ENCODE assay signal across 21 cellular contexts in the genomic region with DNA sequence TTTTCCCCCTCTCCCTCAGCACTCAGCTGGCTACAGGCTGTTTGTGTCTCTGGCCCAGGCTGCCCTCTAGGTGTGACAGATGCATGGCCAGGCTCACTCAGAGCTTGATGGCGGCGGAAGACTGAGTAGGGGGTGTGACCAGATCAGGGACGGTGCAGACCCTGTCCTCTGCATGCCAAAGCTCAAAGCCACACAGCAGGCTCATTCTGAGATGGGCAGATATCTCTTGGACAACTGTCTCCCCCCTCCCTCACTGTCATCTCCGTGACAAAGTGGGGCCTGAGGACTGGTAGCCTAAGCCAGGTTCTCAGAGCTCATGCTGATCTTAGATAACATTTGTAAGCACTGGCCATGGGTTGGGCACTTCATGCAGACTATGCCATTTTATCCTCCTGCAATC.
DNase-seq lines count a peak whose midpoint lies in the region; ATAC-seq and TF ChIP-seq lines count a peak whose summit lies in the region.
"Had no signal": no experiment of that assay in that cellular context is flagged by ENCODE, and none has a peak within 500 bp of the region (broad histone marks: within the 10 kb centered on the region; RNA-seq: fewer than 3 reads in every experiment).

No MANE protein-coding gene starts in this region.

- no peak overlapping the region for H3K27ac Mint-ChIP-seq in H9
- H3K27ac Mint-ChIP-seq: CD8-positive, alpha-beta T cell; HFFc6 had no signal

- H3K9me3 Mint-ChIP-seq in H9: no peaks in the 10 kb centered on the region
- H3K9me3 Mint-ChIP-seq: CD8-positive, alpha-beta T cell; HFFc6 had no signal

- H3K14ac ChIP-seq in H9 (ENCODE audit: insufficient read depth, low read length): no peak overlapping the region

- peak; percentile 59 for TF ChIP-seq RAD21 in SK-N-SH (IDR thresholded peaks at IDR 0.05; ENCODE audit: low read length)

- peaks cover 18% of the 10 kb centered on the region for H3K27me3 Mint-ChIP-seq in H9 (ENCODE audit: low read depth)

- TF ChIP-seq CTCF in H9 (conservative IDR thresholded peaks at IDR 0.05) (peak; percentile 18; the same call in 1 of the 3 replicates), SK-N-SH (IDR thresholded peaks at IDR 0.05) (no peak), upper lobe of right lung (IDR thresholded peaks at IDR 0.05) (no peak)

- no CpG with 5 or more reads among the region's 4 CpGs for WGBS in H9 (ENCODE audit: extremely low coverage, insufficient read length, low lambda C conversion rate)
- WGBS in SK-N-SH (ENCODE audit: low lambda C conversion rate): 45% methylated on average over 4 of the region's 4 CpGs

- no peak overlapping the region for H4K8ac ChIP-seq in H9 (replicated peaks; ENCODE audit: insufficient read length, low read depth, low read length)

- no peaks in the 10 kb centered on the region for H3K23me2 ChIP-seq in H9 (ENCODE audit: insufficient read length, low read depth, low read length, poor library complexity, severe bottlenecking)

- no peak overlapping the region for H2BK12ac ChIP-seq in H9 (ENCODE audit: insufficient read length, low read depth, low read length)

- H3K4me3 Mint-ChIP-seq in H9: no peak overlapping the region
- H3K4me3 Mint-ChIP-seq: CD8-positive, alpha-beta T cell; HFFc6 had no signal

- H3K4me1 Mint-ChIP-seq in H9: peaks cover 14 to 19% of the 10 kb centered on the region in 2 experiments

- no peak overlapping the region for H3K23ac ChIP-seq in H9 (ENCODE audit: insufficient read length, low read depth, low read length)

- H3K9me2 ChIP-seq in SK-N-SH: no peaks in the 10 kb centered on the region

- CTCF ChIA-PET in SK-N-SH (lab: Yijun Ruan, JAX): interaction anchor here (0.6 to 1.9 kb wide), 28 partner anchors 8 to 251 kb away, joined by 3 to 28 read pairs (median 4); no protein-coding TSS in a partner anchor

- no peak overlapping the region for H3K4ac ChIP-seq in H9 (ENCODE audit: low read depth, low read length)

- H2BK20ac ChIP-seq in H9 (ENCODE audit: low read depth, low read length, poor library complexity, severe bottlenecking): no peak overlapping the region

- H2AFZ ChIP-seq in H9 (ENCODE audit: low read length) (no peak overlapping the region), SK-N-SH (ENCODE audit: low read depth) (no peak overlapping the region)

- ATAC-seq in upper lobe of right lung (no peak), HG03039 (IDR thresholded peaks at IDR 0.05; ENCODE audit: unreplicated experiment) (no peak)
- ATAC-seq: CD8-positive, alpha-beta T cell; Panc1 had no signal

- H2AK5ac ChIP-seq in H9 (ENCODE audit: insufficient read length, low read length): no peak overlapping the region

- DNase-seq in H9: peak; percentile 44
- peak; percentile 82 for DNase-seq in SK-N-SH
- DNase-seq in iPS-NIHi11 (ENCODE audit: low spot score): peak; percentile 47
- DNase-seq in upper lobe of right lung: peak; percentile 54
- no peak for DNase-seq in activated CD8-positive, alpha-beta memory T cell treated with anti-CD3 and anti-CD28 coated beads, Interleukin-2, amount 50 U/mL, for 4 hours
- no peak for DNase-seq in DMS79 treated with DMSO at 0.1 percent for 48 hours (lab: John Stamatoyannopoulos, UW)
- DNase-seq: ACHN; CD8-positive, alpha-beta T cell; HFFc6; IMR-90; MV-4-11; NCI-H1105 treated with DMSO at 0.1 percent for 48 hours; NCI-H1694 treated with DMSO at 0.1 percent for 48 hours; NCI-H2081 treated with DMSO at 0.1 percent for 48 hours; NCI-H2171 treated with DMSO at 0.1 percent for 48 hours; NCI-H524 treated with DMSO at 0.1 percent for 48 hours; NCI-H82 had no signal

- H3K79me2 ChIP-seq in H9 (ENCODE audit: insufficient read depth, low read length): no peaks in the 10 kb centered on the region
- H3K79me2 ChIP-seq in SK-N-SH (ENCODE audit: insufficient read depth): no peaks in the 10 kb centered on the region

- no peak overlapping the region for H2BK120ac ChIP-seq in H9 (ENCODE audit: low read depth, low read length, poor library complexity, severe bottlenecking)

- no peak overlapping the region for H3T11ph ChIP-seq in H9 (ENCODE audit: low read length)

- intact Hi-C loops in upper lobe of right lung (cut with DNase I): no loop called here

- H3K18ac ChIP-seq in H9 (ENCODE audit: insufficient read length, low read depth, low read length): no peak overlapping the region

- H4K20me1 ChIP-seq in H9 (ENCODE audit: control insufficient read depth, insufficient read depth, insufficient read length) (no peaks in the 10 kb centered on the region), SK-N-SH (ENCODE audit: insufficient read depth) (no peaks in the 10 kb centered on the region)
- H4K20me1 ChIP-seq: BLaER1 treated with 17β-estradiol and CSF1 and Interleukin-3, amounts not matched to agents 10 nM and 100 nM had no signal

- H3K27ac ChIP-seq in H9 (ENCODE audit: insufficient read length, low read depth, low read length) (no peak overlapping the region), SK-N-SH (ENCODE audit: low read depth in 2 of 2, low read length in 1 of 2) (peak overlapping the region in 1 of 2 experiments; percentile 79; a peak in 2 of 4 replicates), upper lobe of right lung (no peak overlapping the region)
- H3K27ac ChIP-seq: BLaER1 treated with 17β-estradiol and CSF1 and Interleukin-3, amounts not matched to agents 10 nM and 100 nM; KMS-11 had no signal

- H3K9ac ChIP-seq in H9 (ENCODE audit: extremely low read depth, insufficient read length, low read length) (no peak overlapping the region), SK-N-SH (no peak overlapping the region)
- H3K9ac ChIP-seq: BLaER1 treated with 17β-estradiol and CSF1 and Interleukin-3, amounts not matched to agents 10 nM and 100 nM; KMS-11 had no signal

- H3K36me3 Mint-ChIP-seq in H9 (ENCODE audit: insufficient read depth in 1 of 3, low read depth in 3 of 3): no peaks in the 10 kb centered on the region
- H3K36me3 Mint-ChIP-seq: CD8-positive, alpha-beta T cell had no signal

- H4K91ac ChIP-seq in H9 (ENCODE audit: insufficient read length, low read depth, low read length): no peak overlapping the region

- H3K4me3 ChIP-seq in SK-N-SH (ENCODE audit: low read depth in 2 of 2, low read length in 1 of 2) (no peak overlapping the region), upper lobe of right lung (no peak overlapping the region)
- H3K4me3 ChIP-seq: BLaER1 treated with 17β-estradiol and CSF1 and Interleukin-3, amounts not matched to agents 10 nM and 100 nM had no signal

- no peaks in the 10 kb centered on the region for H3K36me3 ChIP-seq in SK-N-SH (replicated peaks in 1 of 2; ENCODE audit: control insufficient read depth in 1 of 2, insufficient read depth in 2 of 2, low read length in 1 of 2)
- H3K36me3 ChIP-seq in upper lobe of right lung: no peaks in the 10 kb centered on the region
- H3K36me3 ChIP-seq: BLaER1 treated with 17β-estradiol and CSF1 and Interleukin-3, amounts not matched to agents 10 nM and 100 nM had no signal

- no peak overlapping the region for H2BK5ac ChIP-seq in H9 (ENCODE audit: insufficient read length, low read length)

- H3K4me1 ChIP-seq in H9 (ENCODE audit: insufficient read depth, low read length) (no peaks in the 10 kb centered on the region), SK-N-SH (ENCODE audit: control insufficient read depth in 1 of 2, insufficient read depth in 2 of 2, low read depth in 1 of 2, low read length in 1 of 2) (peaks cover 0 to 17% of the 10 kb centered on the region in 2 experiments; a peak in 2 of 4 replicates), upper lobe of right lung (no peaks in the 10 kb centered on the region)

- no peak overlapping the region for H2BK15ac ChIP-seq in H9 (ENCODE audit: low read depth, low read length)

- no peak overlapping the region for H3K4me2 ChIP-seq in H9 (ENCODE audit: insufficient read depth, insufficient read length, low read length)
- H3K4me2 ChIP-seq in SK-N-SH: no peak overlapping the region
- H3K4me2 ChIP-seq: BLaER1 treated with 17β-estradiol and CSF1 and Interleukin-3, amounts not matched to agents 10 nM and 100 nM; KMS-11 had no signal

- no peak overlapping the region for H3K56ac ChIP-seq in H9 (ENCODE audit: insufficient read length, low read depth, low read length)

- H3K79me1 ChIP-seq in H9 (ENCODE audit: insufficient read depth, low read depth, low read length, poor library complexity, severe bottlenecking): no peaks in the 10 kb centered on the region

- POLR2A ChIA-PET in SK-N-SH (lab: Yijun Ruan, JAX): interaction anchor here (0.5 to 1.5 kb wide), 9 partner anchors 16 to 207 kb away, joined by 3 to 10 read pairs (median 4); no protein-coding TSS in a partner anchor

- H4K5ac ChIP-seq in H9 (ENCODE audit: insufficient read length, low read depth, low read length): no peak overlapping the region

- TF ChIP-seq EP300 in SK-N-SH (IDR thresholded peaks at IDR 0.05; ENCODE audit: borderline replicate concordance in 1 of 2, low read depth in 1 of 2, low read length in 1 of 2): peak in 1 of 2 experiments; percentile 81; a peak in 2 of 4 replicates

- H3F3A ChIP-seq in SK-N-SH (replicated peaks; ENCODE audit: insufficient read depth): no peaks in the 10 kb centered on the region

- H3K9me3 ChIP-seq in H9 (ENCODE audit: control insufficient read depth, low read depth, low read length): no peaks in the 10 kb centered on the region
- no peaks in the 10 kb centered on the region for H3K9me3 ChIP-seq in SK-N-SH
- H3K9me3 ChIP-seq in upper lobe of right lung: no peaks in the 10 kb centered on the region

- no peaks in the 10 kb centered on the region for H3K27me3 ChIP-seq in H9 (ENCODE audit: insufficient read depth, low read length)
- no peaks in the 10 kb centered on the region for H3K27me3 ChIP-seq in SK-N-SH (ENCODE audit: insufficient read depth)
- no peaks in the 10 kb centered on the region for H3K27me3 ChIP-seq in upper lobe of right lung
- H3K27me3 ChIP-seq: BLaER1 treated with 17β-estradiol and CSF1 and Interleukin-3, amounts not matched to agents 10 nM and 100 nM had no signal

TF ChIP-seq in SK-N-SH, 30 proteins besides CTCF, POLR2A, EP300 and RAD21 (continues in another document):
- no peak for TF ChIP-seq MEF2A (IDR thresholded peaks at IDR 0.05; ENCODE audit: borderline replicate concordance, low read depth)
- TF ChIP-seq RCOR1 (IDR thresholded peaks at IDR 0.05; ENCODE audit: low read length): peak; percentile 95
- peak; percentile 100 for TF ChIP-seq GATA2 (CRISPR knock-in tag; IDR thresholded peaks at IDR 0.05)
- no peak for TF ChIP-seq SIN3A (IDR thresholded peaks at IDR 0.05; ENCODE audit: borderline replicate concordance, low read depth, low read length)
- no peak for TF ChIP-seq GABPA (IDR thresholded peaks at IDR 0.05; ENCODE audit: low read depth)
- TF ChIP-seq TCF12 (IDR thresholded peaks at IDR 0.05): no peak
- peak; percentile 71; the same call in 1 of the 2 replicates for TF ChIP-seq MXI1 (IDR thresholded peaks at IDR 0.05; ENCODE audit: low read depth, low read length)
- no peak for TF ChIP-seq TEAD4 (IDR thresholded peaks at IDR 0.05; ENCODE audit: borderline replicate concordance, insufficient read depth)
- TF ChIP-seq CHD2 (IDR thresholded peaks at IDR 0.05; ENCODE audit: low read length, partially characterized antibody): peak; percentile 72
- TF ChIP-seq SMC3 (IDR thresholded peaks at IDR 0.05; ENCODE audit: low read depth, low read length): peak; percentile 21; the same call in 1 of the 2 replicates
- no peak for TF ChIP-seq RFX5 (IDR thresholded peaks at IDR 0.05; ENCODE audit: low read length)

Comparison
In these comparisons a context has a peak if more than half of its experiments do, and no peak if none do; other contexts are left out.
1. DNase-seq: peak in H9 (single experiment), SK-N-SH (single experiment), iPS-NIHi11 (single experiment) and upper lobe of right lung (single experiment); none in activated CD8-positive, alpha-beta memory T cell treated with anti-CD3 and anti-CD28 coated beads, Interleukin-2, amount 50 U/mL, for 4 hours (single experiment) and DMS79 treated with DMSO at 0.1 percent for 48 hours (single experiment).